ENCODE assay signal across 18 cellular contexts in genomic region chr1:51649593-51650091, GRCh38. TPM values are rescaled to one million over a fixed set of nuclear protein-coding genes. Genes with fewer than 3 reads are reported as not detected.
A peak's percentile ranks its signal among the peaks of the same experiment; 100 is the strongest.
DNase-seq lines count a peak whose midpoint lies in the region; ATAC-seq and TF ChIP-seq lines count a peak whose summit lies in the region.
"Had no signal": no experiment of that assay in that cellular context is flagged by ENCODE, and none has a peak within 500 bp of the region (broad histone marks: within the 10 kb centered on the region; RNA-seq: fewer than 3 reads in every experiment).

No MANE protein-coding gene starts in this region.

- peak overlapping the region; percentile 86 for H3K27ac Mint-ChIP-seq in Calu3 (ENCODE audit: unreplicated experiment)
- H3K27ac Mint-ChIP-seq in stimulated activated effector memory CD8-positive, alpha-beta T cell treated with anti-CD3 and anti-CD28 coated beads, Interleukin-12 subunit alpha, Interleukin-12 subunit beta, amount 100 ng/mL, for 72 hours, result peak overlapping the region; percentile 29
- H3K27ac Mint-ChIP-seq: activated naive CD4-positive, alpha-beta T cell treated with anti-CD3 and anti-CD28 coated beads, Interleukin-2, amount 10 ng/mL, durations not matched to agents 7 days and 5 days had no signal

- intact Hi-C loops in Calu3 (cut with micrococcal nuclease; ENCODE audit: unreplicated experiment), result no loop called here
- intact Hi-C loops in PC-3 (cut with micrococcal nuclease), result no loop called here
- intact Hi-C loops in esophagus muscularis mucosa (cut with DNase I), result no loop called here
- intact Hi-C loops in aorta (cut with DNase I), result no loop called here

- H3K79me2 ChIP-seq in PC-3 (ENCODE audit: low read length), result peaks cover 55% of the 10 kb centered on the region

- TF ChIP-seq EP300 in esophagus muscularis mucosa (IDR thresholded peaks at IDR 0.05), result no peak

- TF ChIP-seq POLR2A in esophagus muscularis mucosa (IDR thresholded peaks at IDR 0.05; ENCODE audit: low read depth), result no peak

- H3K9me3 ChIP-seq in PC-3 (ENCODE audit: low read length) (no peaks in the 10 kb centered on the region), esophagus muscularis mucosa (no peaks in the 10 kb centered on the region), aorta (ENCODE audit: control insufficient read depth, low read length) (no peaks in the 10 kb centered on the region)
- H3K9me3 ChIP-seq: left lung, prostate gland had no signal

- POLR2A ChIA-PET in PC-3 (lab: Charles Lee; ENCODE audit: unreplicated experiment), result no interaction called here

- no peaks in the 10 kb centered on the region for H3K36me3 Mint-ChIP-seq in Calu3 (ENCODE audit: insufficient read depth, unreplicated experiment)
- peaks cover 6% of the 10 kb centered on the region for H3K36me3 Mint-ChIP-seq in stimulated activated effector memory CD8-positive, alpha-beta T cell treated with anti-CD3 and anti-CD28 coated beads, Interleukin-12 subunit alpha, Interleukin-12 subunit beta, amount 100 ng/mL, for 72 hours

- H3K27ac ChIP-seq in PC-3 (ENCODE audit: low read length) (no peak overlapping the region), esophagus muscularis mucosa (replicated peaks in 1 of 4) (no peak overlapping the region), aorta (ENCODE audit: low read depth in 1 of 2, low read length in 2 of 2) (no peak overlapping the region)
- H3K27ac ChIP-seq: prostate gland had no signal

- H3K9ac ChIP-seq in PC-3 (ENCODE audit: low read length), result no peak overlapping the region

- CTCF ChIA-PET in Calu3 (lab: Charles Lee), result interaction anchor here (0.6 kb wide), 1 partner anchor 72 kb away, joined by 3 read pairs; no protein-coding TSS in a partner anchor
- CTCF ChIA-PET in PC-3 (lab: Charles Lee), result no interaction called here

- H3K4me1 Mint-ChIP-seq in Calu3 (ENCODE audit: low read depth, unreplicated experiment), result peaks cover 66% of the 10 kb centered on the region
- peaks cover 6% of the 10 kb centered on the region for H3K4me1 Mint-ChIP-seq in stimulated activated effector memory CD8-positive, alpha-beta T cell treated with anti-CD3 and anti-CD28 coated beads, Interleukin-12 subunit alpha, Interleukin-12 subunit beta, amount 100 ng/mL, for 72 hours
- H3K4me1 Mint-ChIP-seq: activated naive CD4-positive, alpha-beta T cell treated with anti-CD3 and anti-CD28 coated beads, Interleukin-2, amount 10 ng/mL, durations not matched to agents 7 days and 5 days had no signal

- 84% methylated on average over 4 of the region's 4 CpGs for WGBS in esophagus muscularis mucosa
- 79 to 84% methylated on average over 4 of the region's 4 CpGs for WGBS in aorta, 2 donors

- no peaks in the 10 kb centered on the region for H3F3A ChIP-seq in PC-3 (ENCODE audit: low read length, unreplicated experiment)

- ATAC-seq in PC-3, result no peak
- ATAC-seq in stimulated activated effector memory CD8-positive, alpha-beta T cell treated with anti-CD3 and anti-CD28 coated beads, Interleukin-12 subunit alpha, Interleukin-12 subunit beta, amount 100 ng/mL, for 72 hours, result no peak
- ATAC-seq in aorta (ENCODE audit: low FRiP score), result no peak
- ATAC-seq in GM21529 (IDR thresholded peaks at IDR 0.05; ENCODE audit: unreplicated experiment), result no peak
- ATAC-seq: left lung; stimulated activated naive CD8-positive, alpha-beta T cell treated with anti-CD3 and anti-CD28 coated beads, Interleukin-15, amount 100 ng/mL, for 72 hours had no signal

- peaks cover 40% of the 10 kb centered on the region for H3K4me1 ChIP-seq in PC-3 (ENCODE audit: insufficient read depth, low read length)
- peaks cover 44 to 71% (median 67%) of the 10 kb centered on the region in 4 donors for H3K4me1 ChIP-seq in esophagus muscularis mucosa
- H3K4me1 ChIP-seq in aorta (ENCODE audit: control insufficient read depth in 1 of 2, insufficient read depth in 2 of 2, low read length in 2 of 2), result peaks cover 3% of the 10 kb centered on the region in 2 donors
- H3K4me1 ChIP-seq: prostate gland had no signal

- peak overlapping the region; percentile 27 for H3K4me3 Mint-ChIP-seq in Calu3 (ENCODE audit: low read depth, unreplicated experiment)
- no peak overlapping the region for H3K4me3 Mint-ChIP-seq in stimulated activated effector memory CD8-positive, alpha-beta T cell treated with anti-CD3 and anti-CD28 coated beads, Interleukin-12 subunit alpha, Interleukin-12 subunit beta, amount 100 ng/mL, for 72 hours
- H3K4me3 Mint-ChIP-seq: activated naive CD4-positive, alpha-beta T cell treated with anti-CD3 and anti-CD28 coated beads, Interleukin-2, amount 10 ng/mL, durations not matched to agents 7 days and 5 days; stimulated activated naive CD8-positive, alpha-beta T cell treated with anti-CD3 and anti-CD28 coated beads, Interleukin-15, amount 100 ng/mL, for 72 hours had no signal

- H2AFZ ChIP-seq in PC-3 (ENCODE audit: low read length), result no peak overlapping the region

- H3K9me3 Mint-ChIP-seq in Calu3 (ENCODE audit: low read depth, unreplicated experiment), result no peaks in the 10 kb centered on the region
- H3K9me3 Mint-ChIP-seq in stimulated activated effector memory CD8-positive, alpha-beta T cell treated with anti-CD3 and anti-CD28 coated beads, Interleukin-12 subunit alpha, Interleukin-12 subunit beta, amount 100 ng/mL, for 72 hours, result no peaks in the 10 kb centered on the region
- H3K9me3 Mint-ChIP-seq: activated naive CD4-positive, alpha-beta T cell treated with anti-CD3 and anti-CD28 coated beads, Interleukin-2, amount 10 ng/mL, durations not matched to agents 7 days and 5 days; stimulated activated naive CD8-positive, alpha-beta T cell treated with anti-CD3 and anti-CD28 coated beads, Interleukin-15, amount 100 ng/mL, for 72 hours had no signal

- BruUV-seq in Calu3 (replicated peaks; lab: Mats Ljungman, UMichigan) (no TSS peak), PC-3 (replicated peaks; lab: Mats Ljungman, UMichigan) (no TSS peak)

- DNase-seq in Calu3 (no peak), PC-3 (no peak), esophagus muscularis mucosa (ENCODE audit: extremely low spot score) (peak; percentile 53), aorta (no peak), NCI-H510A (lab: John Stamatoyannopoulos, UW) (no peak)
- no peak for DNase-seq in stimulated activated effector memory CD8-positive, alpha-beta T cell treated with anti-CD3 and anti-CD28 coated beads, Interleukin-12 subunit alpha, Interleukin-12 subunit beta, amount 100 ng/mL, for 72 hours (ENCODE audit: low spot score in 2 of 2)
- DNase-seq: activated CD4-positive, alpha-beta T cell treated with anti-CD3 and anti-CD28 coated beads for 4 hours; activated naive CD4-positive, alpha-beta T cell treated with anti-CD3 and anti-CD28 coated beads, Interleukin-2, amount 10 ng/mL, durations not matched to agents 7 days and 5 days; DMS 273 treated with DMSO at 0.1 percent for 48 hours; effector CD4-positive, alpha-beta T cell; left lung; MV-4-11; NCI-H2029 treated with DMSO at 0.1 percent for 48 hours; NCI-H526; stimulated activated CD4-positive, alpha-beta T cell treated with anti-CD3 and anti-CD28 coated beads, Interleukin-12 subunit alpha, Interleukin-12 subunit beta, amount 100 ng/mL, for 4 hours; stimulated activated naive CD8-positive, alpha-beta T cell treated with anti-CD3 and anti-CD28 coated beads, Interleukin-15, amount 100 ng/mL, for 72 hours had no signal

- H3K9me2 ChIP-seq in PC-3 (replicated peaks; ENCODE audit: low read length), result no peaks in the 10 kb centered on the region

- TF ChIP-seq CTCF in Calu3 (IDR thresholded peaks at IDR 0.05; ENCODE audit: unreplicated experiment) (no peak), PC-3 (conservative IDR thresholded peaks at IDR 0.05; ENCODE audit: low read depth, low read length) (no peak), esophagus muscularis mucosa (IDR thresholded peaks at IDR 0.05) (no peak)

- H3K4me3 ChIP-seq in PC-3 (ENCODE audit: low read length) (no peak overlapping the region), esophagus muscularis mucosa (no peak overlapping the region), aorta (ENCODE audit: low read length in 2 of 2) (no peak overlapping the region)
- H3K4me3 ChIP-seq: left lung, prostate gland had no signal

- H3K36me3 ChIP-seq in PC-3 (ENCODE audit: low read depth, low read length), result no peaks in the 10 kb centered on the region
- H3K36me3 ChIP-seq in esophagus muscularis mucosa, result peaks cover 0 to 5% (median 2%) of the 10 kb centered on the region in 4 donors
- peaks cover 2 to 3% of the 10 kb centered on the region in 2 donors for H3K36me3 ChIP-seq in aorta (ENCODE audit: control insufficient read depth in 1 of 2, insufficient read depth in 2 of 2, low read length in 1 of 2)
- H3K36me3 ChIP-seq: left lung, prostate gland had no signal

- peak overlapping the region; percentile 9; the same call in 1 of the 2 replicates for H3K4me2 ChIP-seq in PC-3 (ENCODE audit: low read length)

- H3K27me3 ChIP-seq in PC-3 (ENCODE audit: low read length), result no peaks in the 10 kb centered on the region
- H3K27me3 ChIP-seq in esophagus muscularis mucosa, result no peaks in the 10 kb centered on the region
- no peaks in the 10 kb centered on the region for H3K27me3 ChIP-seq in aorta (ENCODE audit: control insufficient read depth in 1 of 2, insufficient read depth in 2 of 2, low read length in 1 of 2)
- H3K27me3 ChIP-seq: left lung had no signal

- no peaks in the 10 kb centered on the region for H4K20me1 ChIP-seq in PC-3 (ENCODE audit: low read length)

- no peaks in the 10 kb centered on the region for H3K27me3 Mint-ChIP-seq in Calu3 (ENCODE audit: unreplicated experiment)
- H3K27me3 Mint-ChIP-seq: activated naive CD4-positive, alpha-beta T cell treated with anti-CD3 and anti-CD28 coated beads, Interleukin-2, amount 10 ng/mL, durations not matched to agents 7 days and 5 days; stimulated activated naive CD8-positive, alpha-beta T cell treated with anti-CD3 and anti-CD28 coated beads, Interleukin-15, amount 100 ng/mL, for 72 hours had no signal

RNA-seq across cellular contexts. Expression of gene OSBPL9, which starts 32.8 kb away (rescaled TPM):
- total RNA-seq in Calu3 (2022), result 64.4 and 67.6 TPM in 2 replicates
- 40.5 and 74.7 TPM in 2 replicates for total RNA-seq in PC-3 (2014; rRNA removed)
- 10 to 100 TPM; 66.8 to 84.5 (median 75.9) TPM for total RNA-seq in esophagus muscularis mucosa
- total RNA-seq in aorta, result 100 to 1,000 TPM in 1 of 2 donors, 10 to 100 TPM in 1; 98.5 to 121 TPM
- 10 to 100 TPM; 42.8 to 59.1 TPM for polyA plus RNA-seq in aorta
